Comparison of ENCODE assay signal across 8 cellular contexts in genomic region chr14:22838631-22839041, GRCh38. TPM values are rescaled to one million over a fixed set of nuclear protein-coding genes. Genes with fewer than 3 reads are reported as not detected.
DNase-seq lines count a peak whose midpoint lies in the region; ATAC-seq and TF ChIP-seq lines count a peak whose summit lies in the region.

No MANE protein-coding gene starts in this region.

- H3K27ac Mint-ChIP-seq in WTC11 = peak overlapping the region; percentile 99

- H3K4me3 ChIP-seq in GM23248 = peak overlapping the region; percentile 88
- H3K4me3 ChIP-seq in skeletal muscle cell (ENCODE audit: low read depth, low read length) = peak overlapping the region; percentile 92

- in situ Hi-C loops in GM23248 (cut with MboI) = no loop called here

- H3K4me2 ChIP-seq in GM23248 (ENCODE audit: unreplicated experiment) = peak overlapping the region; percentile 96

- ATAC-seq in WTC11 (peak; percentile 4; the same call in 1 of the 2 replicates), left ventricle myocardium superior (peak; percentile 27), HG02852 (IDR thresholded peaks at IDR 0.05; ENCODE audit: unreplicated experiment) (no peak), GM18520 (IDR thresholded peaks at IDR 0.05; ENCODE audit: unreplicated experiment) (no peak)

- H3K4me1 ChIP-seq in GM23248 (ENCODE audit: insufficient read depth) = peaks cover 45% of the 10 kb centered on the region

- peaks cover 65% of the 10 kb centered on the region for H3F3A ChIP-seq in GM23248 (ENCODE audit: insufficient read depth)

- H4K20me1 ChIP-seq in GM23248 (ENCODE audit: insufficient read depth) = no peaks in the 10 kb centered on the region

- no peak overlapping the region for H2AFZ ChIP-seq in GM23248

- H3K36me3 ChIP-seq in GM23248 (ENCODE audit: low read depth) = peaks cover 28% of the 10 kb centered on the region

- H3K4me3 Mint-ChIP-seq in WTC11 = peak overlapping the region; percentile 100

- no peaks in the 10 kb centered on the region for H3K27me3 ChIP-seq in GM23248 (replicated peaks; ENCODE audit: insufficient read depth)

- TF ChIP-seq CTCF in WTC11 (IDR thresholded peaks at IDR 0.05) = no peak

- peak; percentile 79 for DNase-seq in GM23248
- DNase-seq in WTC11 (ENCODE audit: low spot score) = no peak
- DNase-seq in left ventricle myocardium superior = peak; percentile 61
- no peak for DNase-seq in skeletal muscle cell (ENCODE audit: low read depth)
- DNase-seq in stimulated activated CD4-positive, alpha-beta T cell treated with anti-CD3 and anti-CD28 coated beads, Interleukin-4, amount 100 ng/mL, for 4 hours = no peak
- DNase-seq in RKO (ENCODE audit: low spot score) = no peak

- peak overlapping the region; percentile 94 for H3K27ac ChIP-seq in GM23248

- CTCF ChIA-PET in WTC11 (lab: Charles Lee) = interaction anchor here (0.7 to 7.4 kb wide), 13 partner anchors 8 to 280 kb away, joined by 3 to 136 read pairs (median 4); partner anchors contain the start of gene LRP10

- H3K9me3 ChIP-seq in GM23248 (ENCODE audit: low read depth) = no peaks in the 10 kb centered on the region

- peak overlapping the region; percentile 99 for H3K9ac ChIP-seq in GM23248

- H3K27me3 Mint-ChIP-seq in WTC11 (ENCODE audit: low read depth) = no peaks in the 10 kb centered on the region; the same call in 1 of the 2 replicates

- intact Hi-C loops in left ventricle myocardium superior (cut with micrococcal nuclease) = no loop called here

- H3K36me3 Mint-ChIP-seq in WTC11 = peaks cover 28% of the 10 kb centered on the region

- peaks cover 82% of the 10 kb centered on the region for H3K79me2 ChIP-seq in GM23248 (ENCODE audit: insufficient read depth)

- no peaks in the 10 kb centered on the region for H3K9me3 Mint-ChIP-seq in WTC11

- POLR2A ChIA-PET in WTC11 (lab: Charles Lee) = interaction anchor here (1.2 to 3.7 kb wide), 6 partner anchors 9 to 81 kb away, joined by 3 to 81 read pairs (median 6); partner anchors contain the start of gene MRPL52

- 0% methylated on average over 4 to 6 of the region's 6 CpGs for WGBS in GM23248 (ENCODE audit: low coverage in 1 of 2, low lambda C conversion rate in 2 of 2, missing lambda C conversion rate in 2 of 2), 2 experiments

- H3K4me1 Mint-ChIP-seq in WTC11 = peaks cover 33% of the 10 kb centered on the region

- H3K9me2 ChIP-seq in GM23248 (ENCODE audit: insufficient read depth) = no peaks in the 10 kb centered on the region

TF ChIP-seq in WTC11, 78 proteins besides CTCF, POLR2A, EP300 and RAD21:
- TF ChIP-seq ZNF121 (CRISPR knock-in tag; IDR thresholded peaks at IDR 0.05) = no peak
- TF ChIP-seq, protein P1, sequence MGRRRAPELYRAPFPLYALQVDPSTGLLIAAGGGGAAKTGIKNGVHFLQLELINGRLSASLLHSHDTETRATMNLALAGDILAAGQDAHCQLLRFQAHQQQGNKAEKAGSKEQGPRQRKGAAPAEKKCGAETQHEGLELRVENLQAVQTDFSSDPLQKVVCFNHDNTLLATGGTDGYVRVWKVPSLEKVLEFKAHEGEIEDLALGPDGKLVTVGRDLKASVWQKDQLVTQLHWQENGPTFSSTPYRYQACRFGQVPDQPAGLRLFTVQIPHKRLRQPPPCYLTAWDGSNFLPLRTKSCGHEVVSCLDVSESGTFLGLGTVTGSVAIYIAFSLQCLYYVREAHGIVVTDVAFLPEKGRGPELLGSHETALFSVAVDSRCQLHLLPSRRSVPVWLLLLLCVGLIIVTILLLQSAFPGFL (CRISPR knock-in tag; IDR thresholded peaks at IDR 0.05; ENCODE audit: borderline replicate concordance) = no peak
- TF ChIP-seq OVOL2 (CRISPR knock-in tag; IDR thresholded peaks at IDR 0.05; ENCODE audit: borderline replicate concordance) = no peak
- TF ChIP-seq ZNF281 (CRISPR knock-in tag; IDR thresholded peaks at IDR 0.05) = no peak
- peak; percentile 26; the same call in 1 of the 2 replicates for TF ChIP-seq GABPB1 (CRISPR knock-in tag; IDR thresholded peaks at IDR 0.05)
- TF ChIP-seq ZNF423 (CRISPR knock-in tag; IDR thresholded peaks at IDR 0.05) = no peak

RNA-seq across cellular contexts. Expression of gene MMP14, which starts 2.3 kb away (rescaled TPM):
- 450 and 475 TPM in 2 replicates for total RNA-seq in GM23248 (2014; rRNA removed; shearing (Covaris generic))
- polyA plus RNA-seq in GM23248 (2016; fragmentation: Nextera tagmentation; extraction: Ambion mirVana) = 50.1 and 50.8 TPM in 2 replicates
- total RNA-seq in WTC11 (2021) = 81.6 to 94.4 TPM (median 83.9 TPM) in 3 replicates
- total RNA-seq in left ventricle myocardium superior = 19.9 TPM

RNA-seq across cellular contexts. Expression of gene MRPL52, which starts 8.9 kb away (rescaled TPM):
- total RNA-seq in GM23248 (2014; rRNA removed; shearing (Covaris generic)) = 44.3 and 96.6 TPM in 2 replicates
- polyA plus RNA-seq in GM23248 (2016; fragmentation: Nextera tagmentation; extraction: Ambion mirVana) = 208 and 230 TPM in 2 replicates
- total RNA-seq in WTC11 (2021) (170 to 200 TPM (median 200 TPM) in 3 replicates), left ventricle myocardium superior (113 TPM)

RNA-seq across cellular contexts. Expression of gene SLC7A7, which starts 23.4 kb away (rescaled TPM):
- 0.65 and 0.89 TPM in 2 replicates for total RNA-seq in GM23248 (2014; rRNA removed; shearing (Covaris generic))
- polyA plus RNA-seq in GM23248 (2016; fragmentation: Nextera tagmentation; extraction: Ambion mirVana) = 0.63 and 1.7 TPM in 2 replicates
- total RNA-seq in WTC11 (2021) = 3.0 to 4.3 TPM (median 4.2 TPM) in 3 replicates
- 4.7 TPM for total RNA-seq in left ventricle myocardium superior

RNA-seq across cellular contexts. Expression of gene LRP10, which starts 32.9 kb away (rescaled TPM):
- total RNA-seq in GM23248 (2014; rRNA removed; shearing (Covaris generic)) = 202 and 253 TPM in 2 replicates
- polyA plus RNA-seq in GM23248 (2016; fragmentation: Nextera tagmentation; extraction: Ambion mirVana) = 159 and 161 TPM in 2 replicates
- total RNA-seq in WTC11 (2021) = 18.4 to 24.0 TPM (median 19.0 TPM) in 3 replicates
- 61.9 TPM for total RNA-seq in left ventricle myocardium superior

RNA-seq across cellular contexts. Expression of gene REM2, which starts 44.4 kb away (rescaled TPM):
- 0.22 TPM in 1 of 2 replicates, not detected in the other for total RNA-seq in GM23248 (2014; rRNA removed; shearing (Covaris generic))
- polyA plus RNA-seq in GM23248 (2016; fragmentation: Nextera tagmentation; extraction: Ambion mirVana) = 0.29 TPM in 1 of 2 replicates, not detected in the other
- total RNA-seq in WTC11 (2021) (1.1 to 1.5 TPM (median 1.5 TPM) in 3 replicates), left ventricle myocardium superior (not detected)

Comparison
In these comparisons a context has a peak if more than half of its experiments do, and no peak if none do; other contexts are left out.
1. DNase-seq: peak in GM23248 (single experiment) and left ventricle myocardium superior (single experiment); none in WTC11 (single experiment), skeletal muscle cell (single experiment), stimulated activated CD4-positive, alpha-beta T cell treated with anti-CD3 and anti-CD28 coated beads, Interleukin-4, amount 100 ng/mL, for 4 hours (0 of 2) and RKO (single experiment).
2. ATAC-seq: peak in WTC11 (single experiment) and left ventricle myocardium superior (single experiment); none in HG02852 (single experiment) and GM18520 (single experiment).